In genomic region chr2:86195055-86195807, GRCh38 we compare ENCODE assay signal across 8 cellular contexts. TPM values are rescaled to one million over a fixed set of nuclear protein-coding genes. Genes with fewer than 3 reads are reported as not detected.
DNase-seq lines count a peak whose midpoint lies in the region; ATAC-seq, FAIRE-seq and TF ChIP-seq lines count a peak whose summit lies in the region.

Gene IMMT (minus strand): TSS chr2:86195462. CDS start chr2:86195382, 80 bp downstream.

- DNase-seq in D721Med (ENCODE audit: insufficient read length, low spot score) (peak; percentile 59), HuH-7.5 (ENCODE audit: low spot score) (peak; percentile 81), OCI-LY7 (ENCODE audit: low spot score) (peak; percentile 96), activated T-cell treated with anti-CD3 and anti-CD28 coated beads for 4 hours (peak; percentile 87), epithelial cell of prostate (ENCODE audit: low read depth, low spot score) (peak; percentile 89), mucosa of gallbladder (ENCODE audit: low spot score) (peak; percentile 95)
- DNase-seq in stimulated activated CD8-positive, alpha-beta memory T cell treated with anti-CD3 and anti-CD28 coated beads, Interleukin-4, amount 100 ng/mL, for 4 hours (ENCODE audit: low read depth in 2 of 2, low spot score in 1 of 2), result peak; percentile 82 to 87

- H3K4me3 ChIP-seq in OCI-LY7 (ENCODE audit: low read depth, low read length, poor library complexity, severe bottlenecking), result peak within 1 kb of the TSS; percentile 95

- ATAC-seq in GM21526 (IDR thresholded peaks at IDR 0.05; ENCODE audit: low FRiP score, unreplicated experiment), result peak; percentile 77

- H3K4me2 ChIP-seq in OCI-LY7 (ENCODE audit: low read length), result peak within 1 kb of the TSS; percentile 92

- TF ChIP-seq CTCF in D721Med (IDR thresholded peaks at IDR 0.05; ENCODE audit: insufficient read depth, missing control alignments), result no peak
- TF ChIP-seq CTCF in OCI-LY7 (conservative IDR thresholded peaks at IDR 0.05; ENCODE audit: low read length), result no peak

- peaks cover 72% of the 10 kb centered on the region for H3K79me2 ChIP-seq in OCI-LY7 (ENCODE audit: insufficient read depth, low read depth, low read length)

- CTCF ChIA-PET in OCI-LY7 (lab: Charles Lee; ENCODE audit: unreplicated experiment), result no interaction called here

- intact Hi-C loops in OCI-LY7 (cut with micrococcal nuclease; ENCODE audit: unreplicated experiment), result loop anchor here (2.0 kb wide), 1 partner anchor 246 kb away; the partner anchor contains the start of gene KDM3A

- POLR2A ChIA-PET in OCI-LY7 (lab: Charles Lee), result interaction anchor here (0.8 to 2.4 kb wide), 8 partner anchors 10 to 246 kb away, joined by 3 to 14 read pairs (median 4); partner anchors contain the start of gene KDM3A

- H3K36me3 ChIP-seq in OCI-LY7 (ENCODE audit: insufficient read depth, low read length), result peaks cover 25% of the 10 kb centered on the region

- peak within 1 kb of the TSS; percentile 61 for H2AFZ ChIP-seq in OCI-LY7 (ENCODE audit: low read length)

- no peaks in the 10 kb centered on the region for H3K9me3 ChIP-seq in OCI-LY7 (ENCODE audit: low read length)

- no peaks in the 10 kb centered on the region for H3K9me2 ChIP-seq in OCI-LY7 (ENCODE audit: insufficient read depth, low read length)

- H3K4me1 ChIP-seq in OCI-LY7 (ENCODE audit: insufficient read depth, low read length, poor library complexity, severe bottlenecking), result peaks cover 42% of the 10 kb centered on the region

- no peak for FAIRE-seq in D721Med (lab: Jason Lieb, UNC)

- H3K27ac ChIP-seq in OCI-LY7 (ENCODE audit: low read depth, low read length, poor library complexity, severe bottlenecking), result peak within 1 kb of the TSS; percentile 94
- peak within 1 kb of the TSS; percentile 97 for H3K27ac ChIP-seq in epithelial cell of prostate

- BruUV-seq in OCI-LY7 (replicated peaks; lab: Mats Ljungman, UMichigan), result no TSS peak

- H4K20me1 ChIP-seq in OCI-LY7 (ENCODE audit: insufficient read depth, low read length), result peaks cover 21% of the 10 kb centered on the region

RNA-seq across cellular contexts. Expression of gene IMMT, which starts in this region (rescaled TPM):
- total RNA-seq in OCI-LY7 (2014; rRNA removed; shearing (Covaris generic)), result 77.3 and 82.1 TPM in 2 replicates
- 121 and 128 TPM in 2 replicates for total RNA-seq in OCI-LY7 (2022)
- 74.7 TPM for total RNA-seq in mucosa of gallbladder

Comparison
In these comparisons a context has a peak if more than half of its experiments do, and no peak if none do; other contexts are left out.
1. Peak in every context shown above with its lines: DNase-seq, ATAC-seq, H3K4me3 ChIP-seq and H3K27ac ChIP-seq.